Comparison of ENCODE assay signal across 9 cellular contexts in genomic region chr1:91736999-91737615, GRCh38.
DNase-seq lines count a peak whose midpoint lies in the region; ATAC-seq, FAIRE-seq and TF ChIP-seq lines count a peak whose summit lies in the region.
"Had no signal": no experiment of that assay in that cellular context is flagged by ENCODE, and none has a peak within 500 bp of the region (broad histone marks: within the 10 kb centered on the region; RNA-seq: fewer than 3 reads in every experiment).

No MANE protein-coding gene starts in this region.

- no peak overlapping the region for H3K27ac Mint-ChIP-seq in CD8-positive, alpha-beta T cell

- peak overlapping the region; percentile 32 for H3K27ac ChIP-seq in colonic mucosa
- peak overlapping the region; percentile 36 for H3K27ac ChIP-seq in thymus (ENCODE audit: low read depth)
- no peak overlapping the region for H3K27ac ChIP-seq in CD8-positive, alpha-beta T cell (ENCODE audit: low read depth, low read length)

- H3K27me3 ChIP-seq in colonic mucosa (no peaks in the 10 kb centered on the region), kidney epithelial cell (ENCODE audit: control insufficient read depth, insufficient read depth, low read length) (no peaks in the 10 kb centered on the region), thymus (ENCODE audit: control insufficient read depth, insufficient read depth) (no peaks in the 10 kb centered on the region)
- H3K27me3 ChIP-seq in CD8-positive, alpha-beta T cell (ENCODE audit: insufficient read depth, low read length), result no peaks in the 10 kb centered on the region

- TF ChIP-seq CTCF in colonic mucosa (IDR thresholded peaks at IDR 0.05) (no peak), kidney epithelial cell (IDR thresholded peaks at IDR 0.05; ENCODE audit: insufficient read depth, low read length, poor library complexity, severe bottlenecking) (no peak)
- no peak for TF ChIP-seq CTCF in CD8-positive, alpha-beta T cell (IDR thresholded peaks at IDR 0.05)

- no peak for ATAC-seq in CD8-positive, alpha-beta T cell

- H3K36me3 Mint-ChIP-seq in CD8-positive, alpha-beta T cell, result peaks cover 28% of the 10 kb centered on the region

- H3K9me3 Mint-ChIP-seq in CD8-positive, alpha-beta T cell, result no peaks in the 10 kb centered on the region

- POLR2A ChIA-PET in CD8-positive, alpha-beta T cell (lab: Charles Lee), result no interaction called here

- DNase-seq in HPDE6-E6E7 (ENCODE audit: extremely low spot score) (peak; percentile 70), colonic mucosa (no peak), kidney epithelial cell (ENCODE audit: low read depth) (peak; percentile 90), DMS153 (lab: John Stamatoyannopoulos, UW) (no peak), NCI-H128 (lab: John Stamatoyannopoulos, UW; ENCODE audit: unreplicated experiment) (no peak), GM12891 (ENCODE audit: insufficient read length, low spot score) (no peak)
- DNase-seq in CD8-positive, alpha-beta T cell, result no peak

- H3K9me3 ChIP-seq in colonic mucosa, result no peaks in the 10 kb centered on the region
- H3K9me3 ChIP-seq in thymus (ENCODE audit: control insufficient read depth), result no peaks in the 10 kb centered on the region
- H3K9me3 ChIP-seq in CD8-positive, alpha-beta T cell (ENCODE audit: low read length), result no peaks in the 10 kb centered on the region

- H3K4me1 Mint-ChIP-seq in CD8-positive, alpha-beta T cell (ENCODE audit: low read depth), result peaks cover 24% of the 10 kb centered on the region

- intact Hi-C loops in colonic mucosa (cut with DNase I), result no loop called here
- intact Hi-C loops in CD8-positive, alpha-beta T cell (cut with DNase I, micrococcal nuclease), result no loop called here

- peak overlapping the region in 1 of 2 donors; percentile 14 for H3K9ac ChIP-seq in colonic mucosa (ENCODE audit: low read depth in 2 of 2, low read length in 2 of 2)

- TF ChIP-seq POLR2A in GM12891 (IDR thresholded peaks at IDR 0.05; ENCODE audit: low read depth, low read length), result no peak

- no peaks in the 10 kb centered on the region for H3K4me1 ChIP-seq in colonic mucosa
- no peaks in the 10 kb centered on the region for H3K4me1 ChIP-seq in thymus (ENCODE audit: control insufficient read depth, insufficient read depth, low read length)
- H3K4me1 ChIP-seq in CD8-positive, alpha-beta T cell (ENCODE audit: insufficient read depth, low read length), result peaks cover 4% of the 10 kb centered on the region

- H3K27me3 Mint-ChIP-seq in CD8-positive, alpha-beta T cell (ENCODE audit: low read depth), result no peaks in the 10 kb centered on the region

- H3K4me3 ChIP-seq in colonic mucosa (no peak overlapping the region), kidney epithelial cell (ENCODE audit: low read depth, low read length) (no peak overlapping the region), thymus (ENCODE audit: low read length) (no peak overlapping the region)
- H3K4me3 ChIP-seq in CD8-positive, alpha-beta T cell (ENCODE audit: low read depth, low read length), result no peak overlapping the region
- H3K4me3 ChIP-seq: skin epidermis had no signal

- CTCF ChIA-PET in CD8-positive, alpha-beta T cell (lab: Charles Lee), result interaction anchor here (0.7 kb wide), 2 partner anchors 10 to 224 kb away, joined by 3 read pairs; no protein-coding TSS in a partner anchor

- FAIRE-seq in GM12891 (lab: Jason Lieb, UNC), result no peak

- WGBS in thymus, result 95% methylated on average over 8 of the region's 8 CpGs

- H3K4me3 Mint-ChIP-seq in CD8-positive, alpha-beta T cell, result no peak overlapping the region

- H3K36me3 ChIP-seq in colonic mucosa (no peaks in the 10 kb centered on the region), kidney epithelial cell (ENCODE audit: control insufficient read depth, insufficient read depth, low read length) (no peaks in the 10 kb centered on the region), thymus (ENCODE audit: control insufficient read depth, insufficient read depth) (no peaks in the 10 kb centered on the region)
- no peaks in the 10 kb centered on the region for H3K36me3 ChIP-seq in CD8-positive, alpha-beta T cell (ENCODE audit: insufficient read depth, low read length)

TF ChIP-seq in GM12891, 5 proteins besides CTCF, POLR2A, EP300 and RAD21:
- no peak for TF ChIP-seq POLR2AphosphoS5 (IDR thresholded peaks at IDR 0.05; ENCODE audit: low read depth, low read length)
- no peak for TF ChIP-seq POU2F2 (IDR thresholded peaks at IDR 0.05; ENCODE audit: low read depth, low read length)
- no peak for TF ChIP-seq TAF1 (IDR thresholded peaks at IDR 0.05; ENCODE audit: low read depth, low read length)
- TF ChIP-seq SPI1 (IDR thresholded peaks at IDR 0.05; ENCODE audit: low read depth, low read length), result no peak
- no peak for TF ChIP-seq PAX5 (IDR thresholded peaks at IDR 0.05; ENCODE audit: insufficient read depth, low read length, severe bottlenecking)

Comparison
In these comparisons a context has a peak if more than half of its experiments do, and no peak if none do; other contexts are left out.
1. DNase-seq: peak in HPDE6-E6E7 (single experiment) and kidney epithelial cell (single experiment); none in colonic mucosa (single experiment), CD8-positive, alpha-beta T cell (0 of 7), DMS153 (single experiment), NCI-H128 (single experiment) and GM12891 (single experiment).